20 cellular contexts compared by ENCODE assay signal in the genomic region with DNA sequence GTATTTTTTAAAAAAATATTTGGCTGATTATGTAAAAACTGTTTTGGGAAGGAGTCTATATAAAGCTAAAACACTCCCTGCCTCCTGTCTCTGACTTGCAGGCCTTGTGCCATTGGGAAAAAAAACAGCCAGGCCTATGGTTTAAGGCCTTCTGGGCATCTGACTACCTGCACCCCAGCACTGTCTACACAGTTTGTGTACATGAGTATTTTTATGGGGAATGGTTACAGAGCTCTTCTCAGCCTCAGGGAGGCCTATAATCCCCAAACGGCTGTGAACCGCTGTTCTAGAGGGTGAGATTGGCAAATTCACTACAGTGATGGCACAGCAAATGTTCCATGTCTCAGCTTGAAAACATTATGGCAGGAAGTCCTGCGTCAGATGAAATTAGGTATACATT.
"Had no signal": no experiment of that assay in that cellular context is flagged by ENCODE, and none has a peak within 500 bp of the region (broad histone marks: within the 10 kb centered on the region; RNA-seq: fewer than 3 reads in every experiment).

No MANE protein-coding gene starts in this region.

- H3K4me1 ChIP-seq: pancreas, upper lobe of left lung had no signal

- ATAC-seq: activated CD4-positive, CD25-positive, alpha-beta regulatory T cell treated with anti-CD3 and anti-CD28 coated beads, Interleukin-2, amount 50 U/mL, for 24 hours; activated naive CD8-positive, alpha-beta T cell treated with anti-CD3 and anti-CD28 coated beads, Interleukin-2, amount 50 U/mL, for 24 hours; heart left ventricle; natural killer cell treated with Interleukin-12 subunit alpha and Interleukin-12 subunit beta and Interleukin-15 and Interleukin-18, amount 100 ng/mL, for 72 hours; pancreas; right cardiac atrium; stimulated activated effector memory CD8-positive, alpha-beta T cell treated with anti-CD3 and anti-CD28 coated beads, Interleukin-12 subunit alpha, Interleukin-12 subunit beta, amount 100 ng/mL, for 72 hours; T-cell had no signal

- H3K27ac ChIP-seq: pancreas, skin epidermis, thoracic aorta, upper lobe of left lung, VCaP had no signal

- DNase-seq: activated CD4-positive, alpha-beta memory T cell treated with anti-CD3 and anti-CD28 coated beads, Interleukin-2, amount 10 ng/mL, durations not matched to agents 7 days and 5 days; activated CD4-positive, alpha-beta T cell treated with anti-CD3 and anti-CD28 coated beads, Interleukin-2, amount 10 ng/mL, durations not matched to agents 24 days and 14 days; activated effector memory CD4-positive, alpha-beta T cell treated with anti-CD3 and anti-CD28 coated beads, Interleukin-2, amount 50 U/mL, for 16 hours; activated naive CD4-positive, alpha-beta T cell treated with anti-CD3 and anti-CD28 coated beads, Interleukin-2, amount 50 U/mL, for 16 hours; activated naive CD8-positive, alpha-beta T cell treated with anti-CD3 and anti-CD28 coated beads, Interleukin-2, amount 50 U/mL, for 24 hours; effector CD4-positive, alpha-beta T cell; heart left ventricle; islet precursor cell; midbrain; pancreas; right cardiac atrium; stimulated activated CD4-positive, alpha-beta T cell treated with anti-CD3 and anti-CD28 coated beads, Interleukin-1b, Interleukin-23, amount 100 ng/mL, for 48 hours; T-cell; upper lobe of left lung had no signal

- H3K27me3 ChIP-seq: heart left ventricle, pancreas, upper lobe of left lung had no signal

- H3K4me3 ChIP-seq: heart left ventricle, pancreas, skin epidermis, thoracic aorta, upper lobe of left lung had no signal

- H3K36me3 ChIP-seq: heart left ventricle, pancreas, thoracic aorta, upper lobe of left lung had no signal

- H3K9me3 ChIP-seq: heart left ventricle, pancreas, thoracic aorta, upper lobe of left lung had no signal
